In genomic region chr6:107567643-107568042, GRCh38 we compare ENCODE assay signal across 17 cellular contexts.
"Had no signal": no experiment of that assay in that cellular context is flagged by ENCODE, and none has a peak within 500 bp of the region (broad histone marks: within the 10 kb centered on the region; RNA-seq: fewer than 3 reads in every experiment).

No MANE protein-coding gene starts in this region.

- H3K27me3 ChIP-seq: colonic mucosa, esophagus muscularis mucosa, gastrocnemius medialis, heart right ventricle, left lung had no signal

- H3K4me1 ChIP-seq: colonic mucosa, gastrocnemius medialis, left lung, lower lobe of right lung had no signal

- H3K9me3 ChIP-seq: colonic mucosa, esophagus muscularis mucosa, gastrocnemius medialis, heart right ventricle, left lung, lower lobe of right lung had no signal

- H3K4me3 ChIP-seq: colonic mucosa, esophagus muscularis mucosa, gastrocnemius medialis, heart right ventricle, left lung, lower lobe of right lung had no signal

- ATAC-seq: effector memory CD8-positive, alpha-beta T cell; gastrocnemius medialis; heart right ventricle; left lung; left ventricle myocardium superior; lower lobe of right lung; naive thymus-derived CD4-positive, alpha-beta T cell had no signal

- H3K27ac ChIP-seq: colonic mucosa, esophagus muscularis mucosa, gastrocnemius medialis, heart right ventricle, left lung, lower lobe of right lung had no signal

- DNase-seq: colonic mucosa; cortex of kidney; effector CD8-positive, alpha-beta T cell; effector memory CD8-positive, alpha-beta T cell; endodermal cell; foreskin melanocyte; gastrocnemius medialis; glutamatergic neuron; head of caudate nucleus; heart right ventricle; hippocampal formation; left lung; left ventricle myocardium superior; lower lobe of right lung; mesenchymal stem cell; naive thymus-derived CD4-positive, alpha-beta T cell had no signal

- H3K36me3 ChIP-seq: colonic mucosa, esophagus muscularis mucosa, gastrocnemius medialis, left lung, lower lobe of right lung had no signal
